Comparison of ENCODE assay signal across 10 cellular contexts in genomic region chr1:114154146-114154962, GRCh38. TPM values are rescaled to one million over a fixed set of nuclear protein-coding genes. Genes with fewer than 3 reads are reported as not detected.
A peak's percentile ranks its signal among the peaks of the same experiment; 100 is the strongest.
DNase-seq lines count a peak whose midpoint lies in the region; FAIRE-seq and TF ChIP-seq lines count a peak whose summit lies in the region.
"Had no signal": no experiment of that assay in that cellular context is flagged by ENCODE, and none has a peak within 500 bp of the region (broad histone marks: within the 10 kb centered on the region; RNA-seq: fewer than 3 reads in every experiment).

No MANE protein-coding gene starts in this region.

- CTCF ChIA-PET in endothelial cell of umbilical vein (lab: Charles Lee) = interaction anchor here (0.9 to 1.4 kb wide), 3 partner anchors 10 to 175 kb away, joined by 3 to 5 read pairs (median 4); partner anchors contain the start of gene OLFML3

- H3K9me3 ChIP-seq in endothelial cell of umbilical vein (replicated peaks; ENCODE audit: control insufficient read depth, insufficient read depth, low read length) = no peaks in the 10 kb centered on the region
- H3K9me3 ChIP-seq: heart right ventricle had no signal

- H3K79me2 ChIP-seq in endothelial cell of umbilical vein (ENCODE audit: control insufficient read depth, insufficient read depth, low read length) = no peaks in the 10 kb centered on the region

- no peak for TF ChIP-seq CTCF in endothelial cell of umbilical vein (IDR thresholded peaks at IDR 0.05; ENCODE audit: extremely low read depth in 1 of 2, insufficient read depth in 1 of 2, low read depth in 1 of 2, low read length in 2 of 2)

- BruUV-seq in endothelial cell of umbilical vein (replicated peaks; lab: Mats Ljungman, UMichigan) = no TSS peak

- no peaks in the 10 kb centered on the region for H3K36me3 ChIP-seq in endothelial cell of umbilical vein (ENCODE audit: control insufficient read depth in 2 of 2, extremely low read depth in 1 of 2, insufficient read depth in 2 of 2, low read length in 2 of 2)
- H3K36me3 ChIP-seq: heart right ventricle had no signal

- no peak overlapping the region for H3K27ac ChIP-seq in endothelial cell of umbilical vein (ENCODE audit: insufficient read depth, low read depth, low read length)
- H3K27ac ChIP-seq: heart right ventricle had no signal

- H4K20me1 ChIP-seq in endothelial cell of umbilical vein (replicated peaks; ENCODE audit: control insufficient read depth, extremely low read depth, insufficient read depth, low read length) = no peaks in the 10 kb centered on the region

- POLR2A ChIA-PET in endothelial cell of umbilical vein (lab: Charles Lee) = no interaction called here

- TF ChIP-seq POLR2A in endothelial cell of umbilical vein (IDR thresholded peaks at IDR 0.05; ENCODE audit: low read depth, low read length) = no peak

- H3K9me1 ChIP-seq in endothelial cell of umbilical vein (replicated peaks; ENCODE audit: control insufficient read depth, extremely low read depth, insufficient read depth, low read length) = no peaks in the 10 kb centered on the region

- peaks cover 63 to 65% of the 10 kb centered on the region in 2 experiments for H3K27me3 ChIP-seq in endothelial cell of umbilical vein (ENCODE audit: control insufficient read depth in 2 of 2, insufficient read depth in 2 of 2, low read length in 2 of 2)

- H3K4me1 ChIP-seq in endothelial cell of umbilical vein (ENCODE audit: control insufficient read depth, extremely low read depth, insufficient read depth, low read length) = no peaks in the 10 kb centered on the region

- H3K4me2 ChIP-seq in endothelial cell of umbilical vein (ENCODE audit: insufficient read depth, low read length) = no peak overlapping the region

- intact Hi-C loops in endothelial cell of umbilical vein (cut with micrococcal nuclease) = loop anchor here (10.0 kb wide), 1 partner anchor 180 kb away; the partner anchor contains the start of gene OLFML3
- intact Hi-C loops in posterior cingulate gyrus (cut with DNase I) = no loop called here

- H2AFZ ChIP-seq in endothelial cell of umbilical vein (ENCODE audit: low read depth, low read length) = no peak overlapping the region

- no peak for FAIRE-seq in endothelial cell of umbilical vein (lab: Jason Lieb, UNC)

- dilution Hi-C loops in endothelial cell of umbilical vein (cut with MboI; ENCODE audit: extremely low pct_ligation_motif_present, low sequenced_read_pairs) = no loop called here

- H3K4me3 ChIP-seq in endothelial cell of umbilical vein (replicated peaks in 1 of 3; ENCODE audit: insufficient read depth in 1 of 3, low read depth in 1 of 3, low read length in 3 of 3) = no peak overlapping the region

- peak; percentile 75 for DNase-seq in ELF-1 (ENCODE audit: low read depth, low spot score)
- peak; percentile 22 for DNase-seq in NCI-H524 treated with DMSO at 0.1 percent for 48 hours (lab: John Stamatoyannopoulos, UW)
- DNase-seq in endothelial cell of umbilical vein (ENCODE audit: low read depth, low spot score) = peak; percentile 2
- peak in 7 of 10 donors; percentile 49 to 93 (median 61) for DNase-seq in posterior cingulate gyrus
- DNase-seq in T-helper 9 cell = no peak
- DNase-seq in pons (ENCODE audit: low spot score) = no peak
- no peak for DNase-seq in activated CD4-positive, alpha-beta T cell treated with anti-CD3 and anti-CD28 coated beads, Interleukin-2, amount 50 U/mL, for 4 hours
- DNase-seq: activated CD4-positive, alpha-beta T cell treated with anti-CD3 and anti-CD28 coated beads, Interleukin-2, amount 10 ng/mL, durations not matched to agents 7 days and 5 days; heart right ventricle; KBM-7 had no signal

- no peak overlapping the region for H3K9ac ChIP-seq in endothelial cell of umbilical vein (replicated peaks; ENCODE audit: extremely low read depth, insufficient read depth, low read length)

TF ChIP-seq in endothelial cell of umbilical vein, 7 proteins besides CTCF, POLR2A, EP300 and RAD21:
- no peak for TF ChIP-seq GATA2 (IDR thresholded peaks at IDR 0.05; ENCODE audit: insufficient read depth, insufficient read length, low read depth, low read length)
- TF ChIP-seq EZH2 (IDR thresholded peaks at IDR 0.05; ENCODE audit: borderline replicate concordance, low read depth, low read length, severe bottlenecking) = peak; percentile 39

RNA-seq across cellular contexts. Expression of gene SYT6, which starts 0.7 kb away (rescaled TPM):
- total RNA-seq in endothelial cell of umbilical vein = not detected in 2 replicates
- polyA plus RNA-seq in endothelial cell of umbilical vein = 0.04 TPM in 1 of 2 replicates, not detected in the other
- polyA plus RNA-seq in endothelial cell of umbilical vein (2011; cell fraction: cytosol; rRNA removed) = not detected in 2 replicates
- not detected in 2 replicates for polyA plus RNA-seq in endothelial cell of umbilical vein (2011; cell fraction: nucleus; rRNA removed)
- polyA plus RNA-seq in endothelial cell of umbilical vein (2012) = not detected in 2 replicates
- not detected in 2 replicates for polyA minus RNA-seq in endothelial cell of umbilical vein
- polyA minus RNA-seq in endothelial cell of umbilical vein (2011; cell fraction: cytosol; rRNA and poly(A)+ RNA removed) = not detected
- polyA minus RNA-seq in endothelial cell of umbilical vein (2011; cell fraction: nucleus; rRNA and poly(A)+ RNA removed) = not detected in 2 replicates
- total RNA-seq: activated CD4-positive, alpha-beta T cell treated with anti-CD3 and anti-CD28 coated beads, Interleukin-2, amount 10 ng/mL, durations not matched to agents 7 days and 5 days had no signal
- polyA plus RNA-seq: heart right ventricle had no signal

Comparison
In these comparisons a context has a peak if more than half of its experiments do, and no peak if none do; other contexts are left out.
1. DNase-seq: peak in ELF-1 (single experiment), NCI-H524 treated with DMSO at 0.1 percent for 48 hours (single experiment), endothelial cell of umbilical vein (single experiment) and posterior cingulate gyrus (7 of 10); none in T-helper 9 cell (single experiment), pons (single experiment) and activated CD4-positive, alpha-beta T cell treated with anti-CD3 and anti-CD28 coated beads, Interleukin-2, amount 50 U/mL, for 4 hours (0 of 2).